ENCODE assay signal across 8 cellular contexts in the genomic region with DNA sequence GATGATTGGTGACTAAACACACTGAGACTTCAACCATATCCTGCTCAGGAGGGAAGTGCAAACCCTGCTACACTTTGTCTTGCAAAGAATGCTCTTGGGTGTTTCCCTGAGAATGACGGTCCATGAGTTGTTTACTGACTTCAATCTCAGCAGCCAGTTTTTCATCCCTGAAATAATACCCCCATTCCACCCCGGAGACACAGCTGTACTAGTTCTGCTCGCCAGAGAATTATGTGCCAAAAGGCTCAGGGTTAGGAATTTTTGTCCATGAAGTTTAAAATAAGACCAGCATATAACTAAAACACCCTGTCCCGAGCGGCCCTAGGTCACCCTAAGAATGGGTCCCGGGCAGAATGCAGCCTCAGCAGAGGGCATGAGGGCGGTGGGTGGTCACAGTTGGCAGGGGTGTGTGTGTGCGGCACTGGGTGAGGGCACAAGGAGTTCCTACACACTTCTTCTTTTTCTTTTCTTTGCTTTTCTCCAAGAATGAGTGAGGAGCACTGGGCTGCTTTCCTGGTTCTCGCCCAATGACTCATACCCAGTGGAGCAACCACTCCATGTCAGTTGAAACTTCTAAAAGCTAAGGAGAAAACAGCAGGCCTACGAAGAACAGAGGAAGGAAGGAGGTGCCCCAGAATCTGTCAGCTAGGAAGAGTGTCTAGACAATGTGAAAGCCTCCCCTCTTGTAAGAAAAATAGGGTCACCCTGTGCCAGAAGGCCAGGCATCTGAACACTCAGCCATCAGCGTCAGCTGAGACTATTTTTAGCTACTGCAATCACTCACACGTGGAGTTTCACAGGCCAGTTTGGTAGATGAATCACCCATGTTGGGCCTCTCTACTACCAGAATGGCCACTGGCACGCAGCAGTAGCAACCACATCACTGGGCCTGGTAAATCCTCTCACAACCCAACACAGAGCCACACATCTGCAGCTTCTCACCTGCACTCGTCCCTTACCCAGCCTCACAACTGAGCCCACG.
DNase-seq lines count a peak whose midpoint lies in the region; ATAC-seq, FAIRE-seq and TF ChIP-seq lines count a peak whose summit lies in the region.

No MANE protein-coding gene starts in this region.

- H3K9me3 ChIP-seq in right atrium auricular region: no peaks in the 10 kb centered on the region

- peaks cover 23% of the 10 kb centered on the region for H3K36me3 ChIP-seq in right atrium auricular region

- H3K27me3 ChIP-seq in right atrium auricular region: no peaks in the 10 kb centered on the region

- FAIRE-seq in D721Med (lab: Jason Lieb, UNC): no peak

- H3K4me3 ChIP-seq in WI38 (ENCODE audit: low read depth, low read length) (peak overlapping the region; percentile 46), right atrium auricular region (no peak overlapping the region)

- peak; percentile 93 for ATAC-seq in GM19395 (IDR thresholded peaks at IDR 0.05; ENCODE audit: unreplicated experiment)
- peak; percentile 94 for ATAC-seq in HG03280 (IDR thresholded peaks at IDR 0.05; ENCODE audit: unreplicated experiment)

- peak; percentile 98 for DNase-seq in A172 (ENCODE audit: low spot score)
- DNase-seq in right atrium auricular region (ENCODE audit: low spot score): peak; percentile 91
- no peak for DNase-seq in cortex of kidney (lab: John Stamatoyannopoulos, UW)
- DNase-seq in D721Med (ENCODE audit: insufficient read length, low spot score): no peak

- peaks cover 0 to 56% of the 10 kb centered on the region in 2 donors for H3K4me1 ChIP-seq in right atrium auricular region

- H3K27ac ChIP-seq in right atrium auricular region: peak overlapping the region; percentile 83 to 86
- peak overlapping the region; percentile 63 for H3K27ac ChIP-seq in temporal lobe (ENCODE audit: low read depth, low read length)

- TF ChIP-seq CTCF in WI38 (IDR thresholded peaks at IDR 0.05; ENCODE audit: low read depth, low read length): no peak
- TF ChIP-seq CTCF in right atrium auricular region (IDR thresholded peaks at IDR 0.05): no peak
- no peak for TF ChIP-seq CTCF in D721Med (IDR thresholded peaks at IDR 0.05; ENCODE audit: insufficient read depth, missing control alignments)

Comparison
In these comparisons a context has a peak if more than half of its experiments do, and no peak if none do; other contexts are left out.
1. DNase-seq: peak in A172 (single experiment) and right atrium auricular region (single experiment); none in cortex of kidney (single experiment) and D721Med (single experiment).